ENCODE assay signal across 1 cellular context in the genomic region with DNA sequence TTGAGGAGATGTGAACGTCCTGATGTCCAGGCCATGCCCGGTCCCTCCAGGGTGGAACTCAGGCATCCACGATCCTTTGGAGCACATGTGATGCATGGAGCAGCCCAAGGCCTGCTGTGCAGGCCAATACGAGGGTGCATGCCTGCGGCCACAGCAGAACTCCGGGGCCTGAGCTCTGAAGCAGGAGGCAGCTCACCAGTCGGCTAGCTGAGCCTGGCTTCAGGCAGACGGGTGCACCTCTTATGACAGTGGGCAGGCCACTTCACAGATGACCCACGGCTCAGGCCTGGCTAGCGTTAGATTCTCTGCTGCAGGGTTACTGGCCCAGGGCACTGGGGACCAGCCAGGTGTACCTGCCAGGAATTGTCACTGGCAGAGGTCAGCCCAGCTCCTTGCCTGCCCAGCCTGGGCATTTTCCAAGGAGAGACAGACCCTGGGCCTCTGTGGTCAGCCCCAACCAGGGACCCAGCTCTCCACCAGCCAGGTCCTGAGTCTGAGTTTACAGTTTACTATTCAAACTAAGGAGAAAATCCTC.
TF ChIP-seq lines count a peak whose summit lies in the region.

No MANE protein-coding gene starts in this region.

TF ChIP-seq in WTC11, 78 proteins besides CTCF, POLR2A, EP300 and RAD21 (continued from another document):
- no peak for TF ChIP-seq ZBTB21 (CRISPR knock-in tag; IDR thresholded peaks at IDR 0.05; ENCODE audit: borderline replicate concordance)
- TF ChIP-seq ETV6 (CRISPR knock-in tag; IDR thresholded peaks at IDR 0.05): no peak
- TF ChIP-seq, protein P1, sequence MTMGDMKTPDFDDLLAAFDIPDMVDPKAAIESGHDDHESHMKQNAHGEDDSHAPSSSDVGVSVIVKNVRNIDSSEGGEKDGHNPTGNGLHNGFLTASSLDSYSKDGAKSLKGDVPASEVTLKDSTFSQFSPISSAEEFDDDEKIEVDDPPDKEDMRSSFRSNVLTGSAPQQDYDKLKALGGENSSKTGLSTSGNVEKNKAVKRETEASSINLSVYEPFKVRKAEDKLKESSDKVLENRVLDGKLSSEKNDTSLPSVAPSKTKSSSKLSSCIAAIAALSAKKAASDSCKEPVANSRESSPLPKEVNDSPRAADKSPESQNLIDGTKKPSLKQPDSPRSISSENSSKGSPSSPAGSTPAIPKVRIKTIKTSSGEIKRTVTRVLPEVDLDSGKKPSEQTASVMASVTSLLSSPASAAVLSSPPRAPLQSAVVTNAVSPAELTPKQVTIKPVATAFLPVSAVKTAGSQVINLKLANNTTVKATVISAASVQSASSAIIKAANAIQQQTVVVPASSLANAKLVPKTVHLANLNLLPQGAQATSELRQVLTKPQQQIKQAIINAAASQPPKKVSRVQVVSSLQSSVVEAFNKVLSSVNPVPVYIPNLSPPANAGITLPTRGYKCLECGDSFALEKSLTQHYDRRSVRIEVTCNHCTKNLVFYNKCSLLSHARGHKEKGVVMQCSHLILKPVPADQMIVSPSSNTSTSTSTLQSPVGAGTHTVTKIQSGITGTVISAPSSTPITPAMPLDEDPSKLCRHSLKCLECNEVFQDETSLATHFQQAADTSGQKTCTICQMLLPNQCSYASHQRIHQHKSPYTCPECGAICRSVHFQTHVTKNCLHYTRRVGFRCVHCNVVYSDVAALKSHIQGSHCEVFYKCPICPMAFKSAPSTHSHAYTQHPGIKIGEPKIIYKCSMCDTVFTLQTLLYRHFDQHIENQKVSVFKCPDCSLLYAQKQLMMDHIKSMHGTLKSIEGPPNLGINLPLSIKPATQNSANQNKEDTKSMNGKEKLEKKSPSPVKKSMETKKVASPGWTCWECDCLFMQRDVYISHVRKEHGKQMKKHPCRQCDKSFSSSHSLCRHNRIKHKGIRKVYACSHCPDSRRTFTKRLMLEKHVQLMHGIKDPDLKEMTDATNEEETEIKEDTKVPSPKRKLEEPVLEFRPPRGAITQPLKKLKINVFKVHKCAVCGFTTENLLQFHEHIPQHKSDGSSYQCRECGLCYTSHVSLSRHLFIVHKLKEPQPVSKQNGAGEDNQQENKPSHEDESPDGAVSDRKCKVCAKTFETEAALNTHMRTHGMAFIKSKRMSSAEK (CRISPR knock-in tag; IDR thresholded peaks at IDR 0.05; ENCODE audit: borderline replicate concordance): no peak
- TF ChIP-seq EMX1 (CRISPR knock-in tag; IDR thresholded peaks at IDR 0.05): no peak
- no peak for TF ChIP-seq RORB (CRISPR knock-in tag; IDR thresholded peaks at IDR 0.05)
- TF ChIP-seq IRF2 (CRISPR knock-in tag; IDR thresholded peaks at IDR 0.05; ENCODE audit: borderline replicate concordance, low read depth): no peak
- TF ChIP-seq ELF4 (CRISPR knock-in tag; IDR thresholded peaks at IDR 0.05; ENCODE audit: low read depth): no peak
- no peak for TF ChIP-seq KAT7 (CRISPR knock-in tag; IDR thresholded peaks at IDR 0.05; ENCODE audit: borderline replicate concordance)
- TF ChIP-seq NFYB (CRISPR knock-in tag; conservative IDR thresholded peaks at IDR 0.05; ENCODE audit: low read depth): no peak
- TF ChIP-seq NR2C2 (CRISPR knock-in tag; IDR thresholded peaks at IDR 0.05): no peak
- TF ChIP-seq, protein P2, sequence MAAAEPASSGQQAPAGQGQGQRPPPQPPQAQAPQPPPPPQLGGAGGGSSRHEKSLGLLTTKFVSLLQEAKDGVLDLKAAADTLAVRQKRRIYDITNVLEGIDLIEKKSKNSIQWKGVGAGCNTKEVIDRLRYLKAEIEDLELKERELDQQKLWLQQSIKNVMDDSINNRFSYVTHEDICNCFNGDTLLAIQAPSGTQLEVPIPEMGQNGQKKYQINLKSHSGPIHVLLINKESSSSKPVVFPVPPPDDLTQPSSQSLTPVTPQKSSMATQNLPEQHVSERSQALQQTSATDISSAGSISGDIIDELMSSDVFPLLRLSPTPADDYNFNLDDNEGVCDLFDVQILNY (CRISPR knock-in tag; IDR thresholded peaks at IDR 0.05): no peak
- TF ChIP-seq, protein P3, sequence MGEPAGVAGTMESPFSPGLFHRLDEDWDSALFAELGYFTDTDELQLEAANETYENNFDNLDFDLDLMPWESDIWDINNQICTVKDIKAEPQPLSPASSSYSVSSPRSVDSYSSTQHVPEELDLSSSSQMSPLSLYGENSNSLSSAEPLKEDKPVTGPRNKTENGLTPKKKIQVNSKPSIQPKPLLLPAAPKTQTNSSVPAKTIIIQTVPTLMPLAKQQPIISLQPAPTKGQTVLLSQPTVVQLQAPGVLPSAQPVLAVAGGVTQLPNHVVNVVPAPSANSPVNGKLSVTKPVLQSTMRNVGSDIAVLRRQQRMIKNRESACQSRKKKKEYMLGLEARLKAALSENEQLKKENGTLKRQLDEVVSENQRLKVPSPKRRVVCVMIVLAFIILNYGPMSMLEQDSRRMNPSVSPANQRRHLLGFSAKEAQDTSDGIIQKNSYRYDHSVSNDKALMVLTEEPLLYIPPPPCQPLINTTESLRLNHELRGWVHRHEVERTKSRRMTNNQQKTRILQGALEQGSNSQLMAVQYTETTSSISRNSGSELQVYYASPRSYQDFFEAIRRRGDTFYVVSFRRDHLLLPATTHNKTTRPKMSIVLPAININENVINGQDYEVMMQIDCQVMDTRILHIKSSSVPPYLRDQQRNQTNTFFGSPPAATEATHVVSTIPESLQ (CRISPR knock-in tag; IDR thresholded peaks at IDR 0.05): no peak
- TF ChIP-seq, protein P4, sequence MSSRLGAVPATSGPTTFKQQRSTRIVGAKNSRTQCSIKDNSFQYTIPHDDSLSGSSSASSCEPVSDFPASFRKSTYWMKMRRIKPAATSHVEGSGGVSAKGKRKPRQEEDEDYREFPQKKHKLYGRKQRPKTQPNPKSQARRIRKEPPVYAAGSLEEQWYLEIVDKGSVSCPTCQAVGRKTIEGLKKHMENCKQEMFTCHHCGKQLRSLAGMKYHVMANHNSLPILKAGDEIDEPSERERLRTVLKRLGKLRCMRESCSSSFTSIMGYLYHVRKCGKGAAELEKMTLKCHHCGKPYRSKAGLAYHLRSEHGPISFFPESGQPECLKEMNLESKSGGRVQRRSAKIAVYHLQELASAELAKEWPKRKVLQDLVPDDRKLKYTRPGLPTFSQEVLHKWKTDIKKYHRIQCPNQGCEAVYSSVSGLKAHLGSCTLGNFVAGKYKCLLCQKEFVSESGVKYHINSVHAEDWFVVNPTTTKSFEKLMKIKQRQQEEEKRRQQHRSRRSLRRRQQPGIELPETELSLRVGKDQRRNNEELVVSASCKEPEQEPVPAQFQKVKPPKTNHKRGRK (CRISPR knock-in tag; IDR thresholded peaks at IDR 0.05; ENCODE audit: borderline replicate concordance): no peak
- no peak for TF ChIP-seq ZNF138 (CRISPR knock-in tag; conservative IDR thresholded peaks at IDR 0.05)
- TF ChIP-seq ZNF671 (CRISPR knock-in tag; IDR thresholded peaks at IDR 0.05): no peak
